In the genomic region with DNA sequence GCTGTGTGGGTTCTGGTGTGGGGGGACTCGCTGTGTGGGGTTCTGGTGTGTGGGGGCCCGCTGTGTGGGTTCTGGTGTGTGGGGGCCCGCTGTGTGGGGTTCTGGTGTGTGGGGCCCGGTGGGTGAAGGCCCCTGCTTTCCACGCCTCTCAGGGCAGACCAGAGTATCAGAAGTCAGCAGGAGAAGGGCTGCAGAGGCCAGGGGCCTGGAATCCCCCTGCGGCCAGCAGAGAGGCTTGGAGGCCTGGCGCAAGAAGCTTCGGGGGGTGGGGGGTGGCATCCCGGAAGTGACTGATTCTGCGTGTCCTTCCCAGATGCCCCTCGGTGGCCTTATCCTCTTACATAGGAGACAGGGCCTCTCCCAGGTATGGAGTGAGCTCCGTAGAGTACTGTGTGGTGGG, we compare ENCODE assay signal across 26 cellular contexts. TPM values are rescaled to one million over a fixed set of nuclear protein-coding genes. Genes with fewer than 3 reads are reported as not detected.
"Had no signal": no experiment of that assay in that cellular context is flagged by ENCODE, and none has a peak within 500 bp of the region (broad histone marks: within the 10 kb centered on the region; RNA-seq: fewer than 3 reads in every experiment).

No MANE protein-coding gene starts in this region.

- H3K27me3 ChIP-seq: colonic mucosa, dorsolateral prefrontal cortex, heart left ventricle, left lung, ovary, tibial nerve had no signal

- H3K36me3 ChIP-seq: colonic mucosa, ovary had no signal

- H3K36me3 Mint-ChIP-seq: activated CD8-positive, alpha-beta memory T cell treated with anti-CD3 and anti-CD28 coated beads, Interleukin-2, amount 10 ng/mL, durations not matched to agents 7 days and 5 days; activated naive CD4-positive, alpha-beta T cell treated with anti-CD3 and anti-CD28 coated beads, Interleukin-2, amount 50 U/mL, for 24 hours had no signal

- H3K27me3 Mint-ChIP-seq: activated CD4-positive, alpha-beta T cell treated with anti-CD3 and anti-CD28 coated beads for 36 hours; activated CD8-positive, alpha-beta memory T cell treated with anti-CD3 and anti-CD28 coated beads, Interleukin-2, amount 10 ng/mL, durations not matched to agents 7 days and 5 days; activated naive CD4-positive, alpha-beta T cell treated with anti-CD3 and anti-CD28 coated beads, Interleukin-2, amount 50 U/mL, for 24 hours had no signal

- ATAC-seq: activated CD4-positive, alpha-beta T cell treated with anti-CD3 and anti-CD28 coated beads for 36 hours; activated CD8-positive, alpha-beta memory T cell treated with anti-CD3 and anti-CD28 coated beads, Interleukin-2, amount 10 ng/mL, durations not matched to agents 7 days and 5 days; activated CD8-positive, alpha-beta T cell treated with anti-CD3 and anti-CD28 coated beads, Interleukin-2, amount 10 ng/mL, durations not matched to agents 7 days and 5 days; heart left ventricle; left lung; lower lobe of right lung; sciatic nerve had no signal

- H3K9me3 Mint-ChIP-seq: activated naive CD4-positive, alpha-beta T cell treated with anti-CD3 and anti-CD28 coated beads, Interleukin-2, amount 50 U/mL, for 24 hours; activated T-helper 2 cell treated with anti-CD3 and anti-CD28 coated beads, Interferon-gamma antibody, Interleukin-2, Interleukin-4, amounts not matched to agents 10 μg/mL and 5 μg/mL and 100 μg/mL, durations not matched to agents 14 hours and 24 hours and 36 hours had no signal

- H3K4me3 Mint-ChIP-seq: activated CD4-positive, alpha-beta T cell treated with anti-CD3 and anti-CD28 coated beads for 36 hours; activated CD8-positive, alpha-beta memory T cell treated with anti-CD3 and anti-CD28 coated beads, Interleukin-2, amount 10 ng/mL, durations not matched to agents 7 days and 5 days; activated CD8-positive, alpha-beta T cell treated with anti-CD3 and anti-CD28 coated beads, Interleukin-2, amount 10 ng/mL, durations not matched to agents 7 days and 5 days; activated naive CD4-positive, alpha-beta T cell treated with anti-CD3 and anti-CD28 coated beads, Interleukin-2, amount 50 U/mL, for 24 hours had no signal

- H3K27ac ChIP-seq: colonic mucosa, heart left ventricle, left lung, lower lobe of right lung, ovary, prostate gland, tibial nerve had no signal

- H3K4me1 ChIP-seq: colonic mucosa, heart left ventricle, left lung, prostate gland had no signal

- H3K9me3 ChIP-seq: colonic mucosa, heart left ventricle, left lung, lower lobe of right lung, mucosa of descending colon, ovary, prostate gland, tibial nerve had no signal

- H3K4me3 ChIP-seq: colonic mucosa, dorsolateral prefrontal cortex, heart left ventricle, left lung, lower lobe of right lung, mucosa of descending colon, ovary, prostate gland, tibial nerve had no signal

- DNase-seq: activated CD4-positive, alpha-beta T cell treated with anti-CD3 and anti-CD28 coated beads for 36 hours; activated CD4-positive, CD25-positive, alpha-beta regulatory T cell; activated CD8-positive, alpha-beta memory T cell treated with anti-CD3 and anti-CD28 coated beads, Interleukin-2, amount 10 ng/mL, durations not matched to agents 7 days and 5 days; activated CD8-positive, alpha-beta T cell treated with anti-CD3 and anti-CD28 coated beads, Interleukin-2, amount 10 ng/mL, durations not matched to agents 7 days and 5 days; activated T-cell treated with anti-CD3 and anti-CD28 coated beads, Interleukin-2, amount 50 U/mL, for 48 hours; anterior cingulate cortex; cerebellar nuclear complex; colonic mucosa; dorsolateral prefrontal cortex; effector memory CD4-positive, alpha-beta T cell; lower lobe of right lung; ovary; retina; stimulated activated CD4-positive, alpha-beta T cell treated with anti-CD3 and anti-CD28 coated beads, Interleukin-1b, Interleukin-23, amount 100 ng/mL, for 48 hours; stimulated activated naive CD4-positive, alpha-beta T cell had no signal

- H3K4me1 Mint-ChIP-seq: activated CD4-positive, alpha-beta T cell treated with anti-CD3 and anti-CD28 coated beads for 36 hours; activated CD8-positive, alpha-beta memory T cell treated with anti-CD3 and anti-CD28 coated beads, Interleukin-2, amount 10 ng/mL, durations not matched to agents 7 days and 5 days; activated naive CD4-positive, alpha-beta T cell treated with anti-CD3 and anti-CD28 coated beads, Interleukin-2, amount 50 U/mL, for 24 hours had no signal

- H3K27ac Mint-ChIP-seq: activated CD4-positive, alpha-beta T cell treated with anti-CD3 and anti-CD28 coated beads for 36 hours; activated CD8-positive, alpha-beta memory T cell treated with anti-CD3 and anti-CD28 coated beads, Interleukin-2, amount 10 ng/mL, durations not matched to agents 7 days and 5 days; activated CD8-positive, alpha-beta T cell treated with anti-CD3 and anti-CD28 coated beads, Interleukin-2, amount 10 ng/mL, durations not matched to agents 7 days and 5 days; activated naive CD4-positive, alpha-beta T cell treated with anti-CD3 and anti-CD28 coated beads, Interleukin-2, amount 50 U/mL, for 24 hours; activated T-helper 2 cell treated with anti-CD3 and anti-CD28 coated beads, Interferon-gamma antibody, Interleukin-2, Interleukin-4, amounts not matched to agents 10 μg/mL and 5 μg/mL and 100 μg/mL, durations not matched to agents 14 hours and 24 hours and 36 hours had no signal

RNA-seq across cellular contexts. Expression of a gene that starts 59.2 kb away (rescaled TPM):
- total RNA-seq: mesenteric fat pad, myocyte, tibial nerve had no signal
- polyA plus RNA-seq: neural cell had no signal
